In genomic region chr1:225882008-225882698, GRCh38 we compare ENCODE assay signal across 8 cellular contexts. TPM values are rescaled to one million over a fixed set of nuclear protein-coding genes. Genes with fewer than 3 reads are reported as not detected.
DNase-seq lines count a peak whose midpoint lies in the region; FAIRE-seq and TF ChIP-seq lines count a peak whose summit lies in the region.

Gene TMEM63A, minus strand, starts transcription at chr1:225882380. Its CDS starts 4,800 bp downstream, at chr1:225877580.

- H3K9me3 ChIP-seq in MM.1S (replicated peaks; ENCODE audit: insufficient read depth, low read length) (no peaks in the 10 kb centered on the region), kidney (ENCODE audit: control insufficient read depth in 1 of 2, low read length in 2 of 2) (no peaks in the 10 kb centered on the region)

- H3K36me3 ChIP-seq in MM.1S (replicated peaks; ENCODE audit: insufficient read depth, low read length) (0 out of 2 replicates have a peak, but pooled peaks cover 6% of the 10 kb centered on the region), kidney (ENCODE audit: control insufficient read depth in 1 of 2, insufficient read depth in 2 of 2, low read length in 2 of 2) (peaks cover 0 to under 1% of the 10 kb centered on the region in 2 donors)

- peaks cover 41% of the 10 kb centered on the region for H3K4me1 ChIP-seq in MM.1S (ENCODE audit: low read length)
- peaks cover 33 to 42% of the 10 kb centered on the region in 2 donors for H3K4me1 ChIP-seq in kidney (ENCODE audit: control insufficient read depth in 1 of 2, insufficient read depth in 1 of 2, low read depth in 1 of 2, low read length in 2 of 2)

- intact Hi-C loops in kidney (cut with DNase I) = no loop called here

- no peaks in the 10 kb centered on the region for H3K27me3 ChIP-seq in MM.1S (replicated peaks; ENCODE audit: insufficient read depth, low read length)

- peak within 1 kb of the TSS; percentile 99 for H3K4me2 ChIP-seq in MM.1S (ENCODE audit: low read depth, low read length)

- H3K79me2 ChIP-seq in MM.1S (ENCODE audit: low read length) = peaks cover 66% of the 10 kb centered on the region

- H3K27ac ChIP-seq in MM.1S (ENCODE audit: low read length) (peak within 1 kb of the TSS; percentile 97), kidney (ENCODE audit: low read depth in 2 of 2, low read length in 2 of 2) (peak within 1 kb of the TSS; percentile 86 to 96)

- no peaks in the 10 kb centered on the region for H4K20me1 ChIP-seq in MM.1S (ENCODE audit: insufficient read depth, low read length)

- H3K4me3 ChIP-seq in MM.1S (ENCODE audit: low read length) (peak within 1 kb of the TSS; percentile 79), kidney (ENCODE audit: low read length in 2 of 2) (peak within 1 kb of the TSS; percentile 81 to 82)

- DNase-seq in HCEC 1CT (peak; percentile 78), MM.1S (peak; percentile 97), kidney (peak; percentile 98), cortex of kidney (lab: John Stamatoyannopoulos, UW) (no peak)
- peak; percentile 70 for DNase-seq in activated CD4-positive, CD25-positive, alpha-beta regulatory T cell treated with anti-CD3 and anti-CD28 coated beads, Interleukin-2, amount 50 U/mL, for 16 hours (ENCODE audit: low read depth, low spot score)
- DNase-seq in central memory CD4-positive, alpha-beta T cell = peak; percentile 88
- DNase-seq in stimulated activated CD4-positive, alpha-beta T cell treated with anti-CD3 and anti-CD28 coated beads, Interleukin-15, amount 100 ng/mL, for 48 hours (ENCODE audit: low read depth in 2 of 2) = peak; percentile 65 to 81

- H3K9me2 ChIP-seq in MM.1S (replicated peaks; ENCODE audit: insufficient read depth, low read length) = no peaks in the 10 kb centered on the region

- H3K9ac ChIP-seq in MM.1S (ENCODE audit: low read length) (peak within 1 kb of the TSS; percentile 89), kidney (ENCODE audit: low read length in 2 of 2) (peak within 1 kb of the TSS; percentile 66 to 74)

- peak; percentile 51 for TF ChIP-seq CTCF in GM12874 (IDR thresholded peaks at IDR 0.05; ENCODE audit: insufficient read depth, low read depth, low read length)
- peak; percentile 55 for TF ChIP-seq CTCF in MM.1S (IDR thresholded peaks at IDR 0.05; ENCODE audit: low read length)
- peak; percentile 32 for TF ChIP-seq CTCF in kidney (IDR thresholded peaks at IDR 0.05; ENCODE audit: borderline replicate concordance, extremely low read depth, insufficient read depth)

- peaks cover 41% of the 10 kb centered on the region for H3F3A ChIP-seq in MM.1S (ENCODE audit: insufficient read depth, low read length)

- peak within 1 kb of the TSS; percentile 86 for H2AFZ ChIP-seq in MM.1S (ENCODE audit: low read length)

- FAIRE-seq in kidney (lab: Jason Lieb, UNC) = no peak

RNA-seq across cellular contexts. Expression of gene TMEM63A, which starts in this region (rescaled TPM):
- total RNA-seq in kidney = 159 TPM
- polyA plus RNA-seq in kidney (ENCODE audit: insufficient read depth, low read depth, low replicate concordance) = 25.5 TPM
